ENCODE assay signal across 18 cellular contexts in genomic region chr16:17371014-17371296, GRCh38.
DNase-seq lines count a peak whose midpoint lies in the region; ATAC-seq and TF ChIP-seq lines count a peak whose summit lies in the region.
"Had no signal": no experiment of that assay in that cellular context is flagged by ENCODE, and none has a peak within 500 bp of the region (broad histone marks: within the 10 kb centered on the region; RNA-seq: fewer than 3 reads in every experiment).

No MANE protein-coding gene starts in this region.

- peaks cover 3% of the 10 kb centered on the region for H3K9me3 Mint-ChIP-seq in activated T-helper 17 cell treated with anti-CD3 and anti-CD28 coated beads, Interleukin-2, amount 50 U/mL, for 72 hours
- peaks cover 0 to 9% (median 0%) of the 10 kb centered on the region in 11 donors for H3K9me3 Mint-ChIP-seq in naive thymus-derived CD4-positive, alpha-beta T cell
- H3K9me3 Mint-ChIP-seq: activated T-cell treated with anti-CD3 and anti-CD28 coated beads, Interleukin-2, amount 50 U/mL, for 72 hours; neural progenitor cell had no signal

- H3K27ac Mint-ChIP-seq in activated T-helper 17 cell treated with anti-CD3 and anti-CD28 coated beads, Interleukin-2, amount 50 U/mL, for 72 hours: no peak overlapping the region
- H3K27ac Mint-ChIP-seq in naive thymus-derived CD4-positive, alpha-beta T cell: peak overlapping the region; percentile 96 to 100 (median 99)
- H3K27ac Mint-ChIP-seq: neural progenitor cell had no signal

- H3K4me1 Mint-ChIP-seq in activated T-helper 17 cell treated with anti-CD3 and anti-CD28 coated beads, Interleukin-2, amount 50 U/mL, for 72 hours: peaks cover 62% of the 10 kb centered on the region
- H3K4me1 Mint-ChIP-seq in naive thymus-derived CD4-positive, alpha-beta T cell: peaks cover 57 to 98% (median 91%) of the 10 kb centered on the region in 7 donors

- H3K27me3 ChIP-seq in right atrium auricular region: no peaks in the 10 kb centered on the region
- H3K27me3 ChIP-seq in right cardiac atrium (ENCODE audit: control insufficient read depth, insufficient read depth): no peaks in the 10 kb centered on the region
- H3K27me3 ChIP-seq in naive thymus-derived CD4-positive, alpha-beta T cell (ENCODE audit: control insufficient read depth in 2 of 2, insufficient read depth in 2 of 2, low read length in 2 of 2): no peaks in the 10 kb centered on the region
- no peaks in the 10 kb centered on the region for H3K27me3 ChIP-seq in breast epithelium
- H3K27me3 ChIP-seq: ascending aorta had no signal

- TF ChIP-seq CTCF in right atrium auricular region (IDR thresholded peaks at IDR 0.05): no peak
- no peak for TF ChIP-seq CTCF in breast epithelium (IDR thresholded peaks at IDR 0.05)

- POLR2A ChIA-PET in naive thymus-derived CD4-positive, alpha-beta T cell (lab: Charles Lee): interaction anchor here (0.7 to 5.0 kb wide), 12 partner anchors 8 to 78 kb away, joined by 3 to 57 read pairs (median 4); no protein-coding TSS in a partner anchor

- no peak overlapping the region for H3K4me3 ChIP-seq in right atrium auricular region
- H3K4me3 ChIP-seq in right cardiac atrium (ENCODE audit: low read length): no peak overlapping the region
- peak overlapping the region; percentile 65 for H3K4me3 ChIP-seq in naive thymus-derived CD4-positive, alpha-beta T cell (ENCODE audit: low read length)
- no peak overlapping the region for H3K4me3 ChIP-seq in breast epithelium
- H3K4me3 ChIP-seq: ascending aorta, neural progenitor cell had no signal

- H3K36me3 ChIP-seq in right atrium auricular region: no peaks in the 10 kb centered on the region
- no peaks in the 10 kb centered on the region for H3K36me3 ChIP-seq in naive thymus-derived CD4-positive, alpha-beta T cell (ENCODE audit: control insufficient read depth in 2 of 3, insufficient read depth in 3 of 3, low read length in 3 of 3)
- no peaks in the 10 kb centered on the region for H3K36me3 ChIP-seq in breast epithelium
- H3K36me3 ChIP-seq: ascending aorta, neural progenitor cell had no signal

- 51% methylated on average over 2 of the region's 2 CpGs for WGBS in right cardiac atrium

- CTCF ChIA-PET in naive thymus-derived CD4-positive, alpha-beta T cell (lab: Charles Lee): interaction anchor here (0.7 to 2.3 kb wide), 6 partner anchors 19 to 177 kb away, joined by 3 to 8 read pairs (median 4); no protein-coding TSS in a partner anchor

- no peaks in the 10 kb centered on the region for H3K9me3 ChIP-seq in right atrium auricular region
- H3K9me3 ChIP-seq in right cardiac atrium (ENCODE audit: control insufficient read depth, low read length): no peaks in the 10 kb centered on the region
- H3K9me3 ChIP-seq in naive thymus-derived CD4-positive, alpha-beta T cell (ENCODE audit: control insufficient read depth in 2 of 3, low read length in 3 of 3): no peaks in the 10 kb centered on the region
- H3K9me3 ChIP-seq in breast epithelium: no peaks in the 10 kb centered on the region
- H3K9me3 ChIP-seq: ascending aorta had no signal

- no peaks in the 10 kb centered on the region for H3K27me3 Mint-ChIP-seq in activated T-helper 17 cell treated with anti-CD3 and anti-CD28 coated beads, Interleukin-2, amount 50 U/mL, for 72 hours
- H3K27me3 Mint-ChIP-seq in naive thymus-derived CD4-positive, alpha-beta T cell: no peaks in the 10 kb centered on the region

- ATAC-seq in right cardiac atrium (no peak), HG03095 (IDR thresholded peaks at IDR 0.05; ENCODE audit: unreplicated experiment) (no peak)
- no peak for ATAC-seq in activated T-helper 17 cell treated with anti-CD3 and anti-CD28 coated beads, Interleukin-2, amount 50 U/mL, for 72 hours (replicated peaks)
- no peak for ATAC-seq in naive thymus-derived CD4-positive, alpha-beta T cell

- H3K4me1 ChIP-seq in right atrium auricular region (peaks cover 0 to 27% of the 10 kb centered on the region in 2 donors), right cardiac atrium (ENCODE audit: control insufficient read depth, insufficient read depth, low read length) (peaks cover 6% of the 10 kb centered on the region), breast epithelium (no peaks in the 10 kb centered on the region)
- peaks cover 76 to 80% of the 10 kb centered on the region in 2 donors for H3K4me1 ChIP-seq in naive thymus-derived CD4-positive, alpha-beta T cell (ENCODE audit: control insufficient read depth in 2 of 2, insufficient read depth in 2 of 2, low read length in 2 of 2)

- H3K4me3 Mint-ChIP-seq in activated T-helper 17 cell treated with anti-CD3 and anti-CD28 coated beads, Interleukin-2, amount 50 U/mL, for 72 hours: peak overlapping the region; percentile 97
- H3K4me3 Mint-ChIP-seq in naive thymus-derived CD4-positive, alpha-beta T cell: peak overlapping the region; percentile 6 to 93 (median 52)
- H3K4me3 Mint-ChIP-seq: neural progenitor cell had no signal

- H3K27ac ChIP-seq in right atrium auricular region: peak overlapping the region; percentile 70 to 74
- no peak overlapping the region for H3K27ac ChIP-seq in right cardiac atrium (ENCODE audit: low read length)
- peak overlapping the region; percentile 70 for H3K27ac ChIP-seq in naive thymus-derived CD4-positive, alpha-beta T cell (ENCODE audit: low read depth, low read length)
- H3K27ac ChIP-seq in breast epithelium: no peak overlapping the region
- H3K27ac ChIP-seq: neural progenitor cell had no signal

- intact Hi-C loops in right cardiac atrium (cut with DNase I) (loop anchor here in 2 of 4 donors (10.0 kb wide), 2 partner anchors 64 to 94 kb away; no protein-coding TSS in a partner anchor), breast epithelium (cut with DNase I; ENCODE audit: low total_unique reads) (no loop called here)
- intact Hi-C loops in naive thymus-derived CD4-positive, alpha-beta T cell (cut with micrococcal nuclease): loop anchor here in 1 of 2 donors (1.0 to 10.0 kb wide), 4 partner anchors 13 to 506 kb away; no protein-coding TSS in a partner anchor

- DNase-seq in right atrium auricular region (ENCODE audit: low spot score): no peak
- DNase-seq in right cardiac atrium: no peak
- DNase-seq in naive thymus-derived CD4-positive, alpha-beta T cell: no peak
- DNase-seq in OCI-M2 (lab: John Stamatoyannopoulos, UW; ENCODE audit: unreplicated experiment): no peak
- DNase-seq in HK-2 (ENCODE audit: unreplicated experiment): no peak
- no peak for DNase-seq in breast epithelium (ENCODE audit: low spot score in 2 of 2)
- DNase-seq: activated CD4-positive, CD25-positive, alpha-beta regulatory T cell; DMS53; H7; hippocampal formation; KBM-7; left ventricle myocardium superior; NCI-H1105 had no signal

- TF ChIP-seq POLR2A in breast epithelium (IDR thresholded peaks at IDR 0.05): no peak

- H3K36me3 Mint-ChIP-seq in activated T-helper 17 cell treated with anti-CD3 and anti-CD28 coated beads, Interleukin-2, amount 50 U/mL, for 72 hours (ENCODE audit: low read depth): peaks cover 7% of the 10 kb centered on the region
- H3K36me3 Mint-ChIP-seq in naive thymus-derived CD4-positive, alpha-beta T cell: peaks cover 0 to 35% (median 0%) of the 10 kb centered on the region in 5 donors
- H3K36me3 Mint-ChIP-seq: neural progenitor cell had no signal

Comparison
In these comparisons a context has a peak if more than half of its experiments do, and no peak if none do; other contexts are left out.
1. H3K27ac ChIP-seq: peak in right atrium auricular region (2 of 2) and naive thymus-derived CD4-positive, alpha-beta T cell (single experiment); none in right cardiac atrium (single experiment) and breast epithelium (0 of 2).